Comparison of ENCODE assay signal across 1 cellular context in the genomic region with DNA sequence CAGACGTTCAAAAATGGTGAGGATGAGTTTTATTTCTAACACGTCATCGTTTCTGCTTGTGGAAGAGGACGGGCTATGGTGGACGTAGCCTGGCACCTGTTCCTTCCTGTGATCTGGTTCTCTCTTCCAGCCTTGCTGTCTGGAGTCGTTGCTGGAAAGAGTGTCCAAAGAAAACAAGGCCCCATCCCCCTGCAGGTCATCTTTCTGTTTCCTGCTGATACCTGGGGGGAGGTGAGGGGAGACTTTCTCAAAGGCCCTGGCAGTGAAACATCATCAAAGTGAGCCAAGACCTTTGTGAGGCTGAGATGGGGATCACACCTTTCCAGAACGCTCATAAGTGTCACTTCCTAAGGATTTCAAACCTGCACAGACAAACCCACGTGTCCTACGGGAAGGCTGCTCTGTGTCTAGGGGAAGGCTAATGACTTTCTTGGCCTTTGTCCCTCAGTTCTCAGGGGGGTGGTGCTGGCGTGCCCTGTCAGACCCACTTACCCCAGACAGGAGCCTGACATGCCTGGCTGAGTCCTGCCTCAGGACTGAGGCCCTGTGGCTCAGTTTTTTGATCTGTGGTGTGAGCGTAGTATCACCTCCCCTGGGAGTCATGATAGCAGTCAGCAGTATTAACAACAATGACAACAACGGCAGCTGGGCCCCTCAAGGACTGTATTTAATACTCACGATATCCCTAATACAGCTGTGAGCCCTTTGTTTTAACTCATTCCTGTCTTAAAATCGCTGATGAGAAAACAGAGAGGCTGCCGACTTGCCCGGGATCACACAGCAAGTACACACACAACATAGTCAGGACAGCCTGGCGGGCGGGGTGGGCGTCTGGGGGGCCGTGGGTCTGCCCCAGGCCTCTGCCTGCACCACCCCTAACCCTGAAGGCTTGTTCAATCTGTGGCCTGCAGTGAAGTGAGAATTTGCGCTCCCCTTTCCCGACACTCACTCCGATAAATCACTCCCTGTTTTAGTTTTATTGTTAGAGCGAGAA.
TF ChIP-seq lines count a peak whose summit lies in the region.

No MANE protein-coding gene starts in this region.

TF ChIP-seq in H1, 55 proteins besides CTCF, POLR2A, EP300 and RAD21:
- TF ChIP-seq ASH2L (IDR thresholded peaks at IDR 0.05; ENCODE audit: low read length): no peak
- TF ChIP-seq KDM1A (IDR thresholded peaks at IDR 0.05; ENCODE audit: borderline replicate concordance, low read length): peak; percentile 84; the same call in 1 of the 2 replicates
- TF ChIP-seq RBBP5 (IDR thresholded peaks at IDR 0.05; ENCODE audit: borderline replicate concordance, low read depth, low read length): no peak
- TF ChIP-seq CEBPB (IDR thresholded peaks at IDR 0.05; ENCODE audit: low read depth, low read length): no peak
- TF ChIP-seq SIRT6 (IDR thresholded peaks at IDR 0.05; ENCODE audit: low read length): no peak
- TF ChIP-seq, protein P1, sequence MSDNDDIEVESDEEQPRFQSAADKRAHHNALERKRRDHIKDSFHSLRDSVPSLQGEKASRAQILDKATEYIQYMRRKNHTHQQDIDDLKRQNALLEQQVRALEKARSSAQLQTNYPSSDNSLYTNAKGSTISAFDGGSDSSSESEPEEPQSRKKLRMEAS (IDR thresholded peaks at IDR 0.05): no peak
- TF ChIP-seq HDAC2 (IDR thresholded peaks at IDR 0.05; ENCODE audit: borderline replicate concordance in 1 of 2, low read depth in 2 of 2, low read length in 2 of 2): 0 out of 4 replicates have a peak, but pooled peaks of 1 of the 2 experiments have one; percentile 41
- peak; percentile 71 for TF ChIP-seq CREB1 (IDR thresholded peaks at IDR 0.05)
- 0 out of 2 replicates have a peak, but pooled peaks have one; percentile 19 for TF ChIP-seq SP1 (IDR thresholded peaks at IDR 0.05; ENCODE audit: low read depth, low read length)
